Comparison of ENCODE assay signal across 19 cellular contexts in genomic region chr5:38237681-38238080, GRCh38. TPM values are rescaled to one million over a fixed set of nuclear protein-coding genes. Genes with fewer than 3 reads are reported as not detected.
DNase-seq lines count a peak whose midpoint lies in the region; ATAC-seq, FAIRE-seq and TF ChIP-seq lines count a peak whose summit lies in the region.
"Had no signal": no experiment of that assay in that cellular context is flagged by ENCODE, and none has a peak within 500 bp of the region (broad histone marks: within the 10 kb centered on the region; RNA-seq: fewer than 3 reads in every experiment).

No MANE protein-coding gene starts in this region.

- H3K79me2 ChIP-seq in GM23248 (ENCODE audit: insufficient read depth) = no peaks in the 10 kb centered on the region

- 30 to 32% methylated on average over 2 of the region's 2 CpGs for WGBS in GM23248 (ENCODE audit: low coverage in 1 of 2, low lambda C conversion rate in 2 of 2, missing lambda C conversion rate in 2 of 2), 2 experiments
- 38% methylated on average over 2 of the region's 2 CpGs for WGBS in prostate gland

- H3K27me3 Mint-ChIP-seq in progenitor cell of endocrine pancreas = peaks cover 13% of the 10 kb centered on the region
- no peaks in the 10 kb centered on the region for H3K27me3 Mint-ChIP-seq in stimulated activated naive CD8-positive, alpha-beta T cell treated with anti-CD3 and anti-CD28 coated beads, Interleukin-15, amount 100 ng/mL, for 72 hours

- H3K4me1 ChIP-seq in GM23248 (ENCODE audit: insufficient read depth) = no peaks in the 10 kb centered on the region
- H3K4me1 ChIP-seq in prostate gland (replicated peaks) = no peaks in the 10 kb centered on the region
- H3K4me1 ChIP-seq: BE2C, HAP-1 had no signal

- H3K27ac Mint-ChIP-seq in progenitor cell of endocrine pancreas = peak overlapping the region; percentile 4
- H3K27ac Mint-ChIP-seq in stimulated activated naive CD8-positive, alpha-beta T cell treated with anti-CD3 and anti-CD28 coated beads, Interleukin-15, amount 100 ng/mL, for 72 hours = no peak overlapping the region
- H3K27ac Mint-ChIP-seq: CD4-positive, CD25-positive, alpha-beta regulatory T cell; CD8-positive, alpha-beta memory T cell had no signal

- H3K9me3 ChIP-seq in GM23248 (ENCODE audit: low read depth) (no peaks in the 10 kb centered on the region), prostate gland (no peaks in the 10 kb centered on the region)
- H3K9me3 ChIP-seq: BE2C, HAP-1 had no signal

- no peak overlapping the region for H3K4me2 ChIP-seq in GM23248 (ENCODE audit: unreplicated experiment)

- H3K9ac ChIP-seq in GM23248 = no peak overlapping the region

- intact Hi-C loops in prostate gland (cut with DNase I) = no loop called here

- DNase-seq in DMS53 (lab: John Stamatoyannopoulos, UW) (peak; percentile 92), HT1080 (ENCODE audit: low read depth) (peak; percentile 5), bronchial epithelial cell (ENCODE audit: low read depth) (peak; percentile 8), progenitor cell of endocrine pancreas (ENCODE audit: low spot score, unreplicated experiment) (no peak), GM23248 (no peak), GM19239 (ENCODE audit: insufficient read length, low spot score) (no peak), prostate gland (ENCODE audit: low spot score) (no peak)
- DNase-seq in stimulated activated naive CD8-positive, alpha-beta T cell treated with anti-CD3 and anti-CD28 coated beads, Interleukin-15, amount 100 ng/mL, for 72 hours = no peak
- DNase-seq: BE2C; C1 segment of cervical spinal cord; CD4-positive, CD25-positive, alpha-beta regulatory T cell; CD8-positive, alpha-beta memory T cell; COR-L47; DMS 273 treated with DMSO at 0.1 percent for 48 hours; DND-41; EL had no signal

- no peaks in the 10 kb centered on the region for H4K20me1 ChIP-seq in GM23248 (ENCODE audit: insufficient read depth)

- peaks cover 14% of the 10 kb centered on the region for H3K9me3 Mint-ChIP-seq in progenitor cell of endocrine pancreas (ENCODE audit: low read depth)
- peaks cover 8 to 29% of the 10 kb centered on the region in 2 donors for H3K9me3 Mint-ChIP-seq in stimulated activated naive CD8-positive, alpha-beta T cell treated with anti-CD3 and anti-CD28 coated beads, Interleukin-15, amount 100 ng/mL, for 72 hours

- no peaks in the 10 kb centered on the region for H3K36me3 ChIP-seq in bronchial epithelial cell (ENCODE audit: control insufficient read depth, insufficient read depth, low read length)
- no peaks in the 10 kb centered on the region for H3K36me3 ChIP-seq in GM23248 (ENCODE audit: low read depth)
- no peaks in the 10 kb centered on the region for H3K36me3 ChIP-seq in prostate gland
- H3K36me3 ChIP-seq: BE2C, HAP-1 had no signal

- no peak for FAIRE-seq in bronchial epithelial cell (lab: Jason Lieb, UNC)
- no peak for FAIRE-seq in GM19239 (lab: Jason Lieb, UNC)
- FAIRE-seq: GM12878 had no signal

- H3K27me3 ChIP-seq in bronchial epithelial cell (ENCODE audit: control insufficient read depth, insufficient read depth, low read length) = no peaks in the 10 kb centered on the region
- peaks cover 9% of the 10 kb centered on the region; the same call in 1 of the 2 replicates for H3K27me3 ChIP-seq in GM23248 (replicated peaks; ENCODE audit: insufficient read depth)
- no peaks in the 10 kb centered on the region for H3K27me3 ChIP-seq in prostate gland (replicated peaks; ENCODE audit: insufficient read depth)
- H3K27me3 ChIP-seq: BE2C had no signal

- H3K9me2 ChIP-seq in GM23248 (ENCODE audit: insufficient read depth) = no peaks in the 10 kb centered on the region

- peaks cover 19% of the 10 kb centered on the region for H3K4me1 Mint-ChIP-seq in progenitor cell of endocrine pancreas (ENCODE audit: low read depth)
- H3K4me1 Mint-ChIP-seq in stimulated activated naive CD8-positive, alpha-beta T cell treated with anti-CD3 and anti-CD28 coated beads, Interleukin-15, amount 100 ng/mL, for 72 hours = no peaks in the 10 kb centered on the region
- H3K4me1 Mint-ChIP-seq: CD4-positive, CD25-positive, alpha-beta regulatory T cell; CD8-positive, alpha-beta memory T cell had no signal

- H2AFZ ChIP-seq in GM23248 = no peak overlapping the region

- H3K4me3 Mint-ChIP-seq in progenitor cell of endocrine pancreas (ENCODE audit: low read depth) = no peak overlapping the region
- no peak overlapping the region for H3K4me3 Mint-ChIP-seq in stimulated activated naive CD8-positive, alpha-beta T cell treated with anti-CD3 and anti-CD28 coated beads, Interleukin-15, amount 100 ng/mL, for 72 hours
- H3K4me3 Mint-ChIP-seq: CD4-positive, CD25-positive, alpha-beta regulatory T cell; CD8-positive, alpha-beta memory T cell had no signal

- H3K4me3 ChIP-seq in bronchial epithelial cell (ENCODE audit: low read depth, low read length) (no peak overlapping the region), GM23248 (no peak overlapping the region), prostate gland (no peak overlapping the region)
- H3K4me3 ChIP-seq: GM12878, HAP-1 had no signal

- no peak overlapping the region for H3K27ac ChIP-seq in GM23248
- no peak overlapping the region for H3K27ac ChIP-seq in prostate gland

- no peaks in the 10 kb centered on the region for H3F3A ChIP-seq in GM23248 (ENCODE audit: insufficient read depth)

- ATAC-seq in stimulated activated naive CD8-positive, alpha-beta T cell treated with anti-CD3 and anti-CD28 coated beads, Interleukin-15, amount 100 ng/mL, for 72 hours = no peak
- ATAC-seq: GM12878 had no signal

- TF ChIP-seq POLR2A in prostate gland (IDR thresholded peaks at IDR 0.05) = no peak

- TF ChIP-seq CTCF in bronchial epithelial cell (IDR thresholded peaks at IDR 0.05; ENCODE audit: insufficient read depth, low read length, severe bottlenecking) = no peak
- TF ChIP-seq CTCF in progenitor cell of endocrine pancreas (IDR thresholded peaks at IDR 0.05; ENCODE audit: unreplicated experiment) = no peak
- TF ChIP-seq CTCF in prostate gland (IDR thresholded peaks at IDR 0.05) = no peak

- in situ Hi-C loops in GM23248 (cut with MboI) = no loop called here

- peaks cover 6% of the 10 kb centered on the region for H3K36me3 Mint-ChIP-seq in progenitor cell of endocrine pancreas (ENCODE audit: insufficient read depth)
- H3K36me3 Mint-ChIP-seq: CD4-positive, CD25-positive, alpha-beta regulatory T cell; CD8-positive, alpha-beta memory T cell had no signal

RNA-seq across cellular contexts. Expression of gene EGFLAM, which starts 20.7 kb away (rescaled TPM):
- 0.13 TPM in 1 of 2 replicates, not detected in the other for total RNA-seq in HT1080 (2014; rRNA removed; shearing (Covaris generic))
- polyA plus RNA-seq in HT1080 (2015; cell fraction: cytosol; rRNA removed) = not detected in 2 replicates
- polyA plus RNA-seq in HT1080 (2015; cell fraction: nucleus; rRNA removed) = not detected in 2 replicates
- total RNA-seq in bronchial epithelial cell (0.13 and 0.53 TPM in 2 replicates), progenitor cell of endocrine pancreas (0.18 and 0.69 TPM in 2 replicates), prostate gland (10 to 100 TPM in 1 of 2 donors, 1 to 10 TPM in 1; 4.1 to 14.1 TPM)
- not detected in 2 replicates for total RNA-seq in GM23248 (2014; rRNA removed; shearing (Covaris generic))
- polyA plus RNA-seq in GM23248 (2016; fragmentation: Nextera tagmentation; extraction: Ambion mirVana) = not detected in 2 replicates
- total RNA-seq: CD4-positive, CD25-positive, alpha-beta regulatory T cell; CD8-positive, alpha-beta memory T cell; G401; GM12878 had no signal
- polyA plus RNA-seq: CD4-positive, CD25-positive, alpha-beta regulatory T cell; CD8-positive, alpha-beta memory T cell had no signal

Comparison
In these comparisons a context has a peak if more than half of its experiments do, and no peak if none do; other contexts are left out.
1. DNase-seq: peak in DMS53 (single experiment), HT1080 (single experiment) and bronchial epithelial cell (single experiment); none in progenitor cell of endocrine pancreas (single experiment), GM23248 (single experiment), GM19239 (single experiment), stimulated activated naive CD8-positive, alpha-beta T cell treated with anti-CD3 and anti-CD28 coated beads, Interleukin-15, amount 100 ng/mL, for 72 hours (0 of 2) and prostate gland (single experiment).